ENCODE assay signal across 20 cellular contexts in genomic region chr3:120203621-120204020, GRCh38.
"Had no signal": no experiment of that assay in that cellular context is flagged by ENCODE, and none has a peak within 500 bp of the region (broad histone marks: within the 10 kb centered on the region; RNA-seq: fewer than 3 reads in every experiment).

No MANE protein-coding gene starts in this region.

- H3K4me1 Mint-ChIP-seq: activated CD4-positive, alpha-beta T cell treated with anti-CD3 and anti-CD28 coated beads, Interleukin-2, amount 10 ng/mL, durations not matched to agents 7 days and 5 days; activated CD8-positive, alpha-beta memory T cell treated with anti-CD3 and anti-CD28 coated beads, Interleukin-2, amount 10 ng/mL, durations not matched to agents 7 days and 5 days; activated naive CD4-positive, alpha-beta T cell treated with anti-CD3 and anti-CD28 coated beads, Interleukin-2, amount 10 ng/mL, durations not matched to agents 7 days and 5 days; endodermal cell; neural progenitor cell; stimulated activated effector memory CD8-positive, alpha-beta T cell treated with anti-CD3 and anti-CD28 coated beads, Interleukin-12 subunit alpha, Interleukin-12 subunit beta, amount 100 ng/mL, for 72 hours; stimulated activated naive CD8-positive, alpha-beta T cell treated with anti-CD3 and anti-CD28 coated beads, Interleukin-15, amount 100 ng/mL, for 72 hours had no signal

- H3K27me3 ChIP-seq: neural progenitor cell, tibial nerve, uterus had no signal

- H3K4me2 ChIP-seq: neural progenitor cell had no signal

- H3K27ac ChIP-seq: epithelial cell of prostate, neural progenitor cell, WERI-Rb-1 had no signal

- DNase-seq: activated CD4-positive, alpha-beta T cell treated with anti-CD3 and anti-CD28 coated beads, Interleukin-2, amount 10 ng/mL, durations not matched to agents 7 days and 5 days; activated CD4-positive, CD25-positive, alpha-beta regulatory T cell treated with anti-CD3 and anti-CD28 coated beads, Interleukin-2, amount 50 U/mL, for 72 hours; activated CD8-positive, alpha-beta memory T cell treated with anti-CD3 and anti-CD28 coated beads, Interleukin-2, amount 10 ng/mL, durations not matched to agents 7 days and 5 days; activated CD8-positive, alpha-beta T cell treated with anti-CD3 and anti-CD28 coated beads for 36 hours; activated effector memory CD4-positive, alpha-beta T cell treated with anti-CD3 and anti-CD28 coated beads, Interleukin-2, amount 50 U/mL, for 16 hours; activated naive CD4-positive, alpha-beta T cell treated with anti-CD3 and anti-CD28 coated beads, Interleukin-2, amount 10 ng/mL, durations not matched to agents 7 days and 5 days; activated T-cell treated with anti-CD3 and anti-CD28 coated beads for 4 hours; cortex of kidney; endodermal cell; kidney; stimulated activated CD4-positive, alpha-beta T cell treated with anti-CD3 and anti-CD28 coated beads, Interleukin-1b, Interleukin-23, amount 100 ng/mL, for 48 hours; stimulated activated naive CD8-positive, alpha-beta T cell treated with anti-CD3 and anti-CD28 coated beads, Interleukin-15, amount 100 ng/mL, for 72 hours; WERI-Rb-1 had no signal

- H3K9me3 ChIP-seq: tibial nerve, uterus had no signal

- H3K27ac Mint-ChIP-seq: activated CD4-positive, alpha-beta T cell treated with anti-CD3 and anti-CD28 coated beads, Interleukin-2, amount 10 ng/mL, durations not matched to agents 7 days and 5 days; activated CD8-positive, alpha-beta memory T cell treated with anti-CD3 and anti-CD28 coated beads, Interleukin-2, amount 10 ng/mL, durations not matched to agents 7 days and 5 days; activated CD8-positive, alpha-beta T cell treated with anti-CD3 and anti-CD28 coated beads for 36 hours; endodermal cell; neural progenitor cell; progenitor cell of endocrine pancreas; stimulated activated effector memory CD8-positive, alpha-beta T cell treated with anti-CD3 and anti-CD28 coated beads, Interleukin-12 subunit alpha, Interleukin-12 subunit beta, amount 100 ng/mL, for 72 hours; stimulated activated naive CD8-positive, alpha-beta T cell treated with anti-CD3 and anti-CD28 coated beads, Interleukin-15, amount 100 ng/mL, for 72 hours; T-helper 2 cell treated with Interferon-gamma antibody and Interleukin-4, amounts not matched to agents 5 μg/mL and 100 μg/mL, for 36 hours had no signal

- H3K4me3 Mint-ChIP-seq: activated CD4-positive, alpha-beta T cell treated with anti-CD3 and anti-CD28 coated beads, Interleukin-2, amount 10 ng/mL, durations not matched to agents 7 days and 5 days; activated CD8-positive, alpha-beta memory T cell treated with anti-CD3 and anti-CD28 coated beads, Interleukin-2, amount 10 ng/mL, durations not matched to agents 7 days and 5 days; activated CD8-positive, alpha-beta T cell treated with anti-CD3 and anti-CD28 coated beads for 36 hours; activated naive CD4-positive, alpha-beta T cell treated with anti-CD3 and anti-CD28 coated beads, Interleukin-2, amount 10 ng/mL, durations not matched to agents 7 days and 5 days; endodermal cell; neural progenitor cell; stimulated activated effector memory CD8-positive, alpha-beta T cell treated with anti-CD3 and anti-CD28 coated beads, Interleukin-12 subunit alpha, Interleukin-12 subunit beta, amount 100 ng/mL, for 72 hours; stimulated activated naive CD8-positive, alpha-beta T cell treated with anti-CD3 and anti-CD28 coated beads, Interleukin-15, amount 100 ng/mL, for 72 hours; T-helper 2 cell treated with Interferon-gamma antibody and Interleukin-4, amounts not matched to agents 5 μg/mL and 100 μg/mL, for 36 hours had no signal

- ATAC-seq: activated CD8-positive, alpha-beta memory T cell treated with anti-CD3 and anti-CD28 coated beads, Interleukin-2, amount 10 ng/mL, durations not matched to agents 7 days and 5 days; activated CD8-positive, alpha-beta T cell treated with anti-CD3 and anti-CD28 coated beads for 36 hours; stimulated activated effector memory CD8-positive, alpha-beta T cell treated with anti-CD3 and anti-CD28 coated beads, Interleukin-12 subunit alpha, Interleukin-12 subunit beta, amount 100 ng/mL, for 72 hours; stimulated activated naive CD8-positive, alpha-beta T cell treated with anti-CD3 and anti-CD28 coated beads, Interleukin-15, amount 100 ng/mL, for 72 hours had no signal

- H3K27me3 Mint-ChIP-seq: activated CD8-positive, alpha-beta T cell treated with anti-CD3 and anti-CD28 coated beads for 36 hours; activated naive CD4-positive, alpha-beta T cell treated with anti-CD3 and anti-CD28 coated beads, Interleukin-2, amount 10 ng/mL, durations not matched to agents 7 days and 5 days; progenitor cell of endocrine pancreas; stimulated activated naive CD8-positive, alpha-beta T cell treated with anti-CD3 and anti-CD28 coated beads, Interleukin-15, amount 100 ng/mL, for 72 hours had no signal

- H3K9ac ChIP-seq: neural progenitor cell had no signal

- H3K36me3 ChIP-seq: neural progenitor cell, tibial nerve, uterus, WERI-Rb-1 had no signal

- H3K4me3 ChIP-seq: neural progenitor cell, tibial nerve, uterus had no signal

- H3K36me3 Mint-ChIP-seq: activated CD8-positive, alpha-beta memory T cell treated with anti-CD3 and anti-CD28 coated beads, Interleukin-2, amount 10 ng/mL, durations not matched to agents 7 days and 5 days; activated naive CD4-positive, alpha-beta T cell treated with anti-CD3 and anti-CD28 coated beads, Interleukin-2, amount 10 ng/mL, durations not matched to agents 7 days and 5 days; neural progenitor cell; stimulated activated effector memory CD8-positive, alpha-beta T cell treated with anti-CD3 and anti-CD28 coated beads, Interleukin-12 subunit alpha, Interleukin-12 subunit beta, amount 100 ng/mL, for 72 hours had no signal

- H3K9me3 Mint-ChIP-seq: activated CD4-positive, alpha-beta T cell treated with anti-CD3 and anti-CD28 coated beads, Interleukin-2, amount 10 ng/mL, durations not matched to agents 7 days and 5 days; activated CD8-positive, alpha-beta T cell treated with anti-CD3 and anti-CD28 coated beads for 36 hours; activated naive CD4-positive, alpha-beta T cell treated with anti-CD3 and anti-CD28 coated beads, Interleukin-2, amount 10 ng/mL, durations not matched to agents 7 days and 5 days; endodermal cell; neural progenitor cell; stimulated activated effector memory CD8-positive, alpha-beta T cell treated with anti-CD3 and anti-CD28 coated beads, Interleukin-12 subunit alpha, Interleukin-12 subunit beta, amount 100 ng/mL, for 72 hours; stimulated activated naive CD8-positive, alpha-beta T cell treated with anti-CD3 and anti-CD28 coated beads, Interleukin-15, amount 100 ng/mL, for 72 hours; T-helper 2 cell treated with Interferon-gamma antibody and Interleukin-4, amounts not matched to agents 5 μg/mL and 100 μg/mL, for 36 hours had no signal

- H2AFZ ChIP-seq: neural progenitor cell had no signal
